31 cellular contexts compared by ENCODE assay signal in genomic region chr9:105232207-105232606, GRCh38. TPM values are rescaled to one million over a fixed set of nuclear protein-coding genes. Genes with fewer than 3 reads are reported as not detected.
A peak's percentile ranks its signal among the peaks of the same experiment; 100 is the strongest.
DNase-seq lines count a peak whose midpoint lies in the region; ATAC-seq, FAIRE-seq and TF ChIP-seq lines count a peak whose summit lies in the region.
"Had no signal": no experiment of that assay in that cellular context is flagged by ENCODE, and none has a peak within 500 bp of the region (broad histone marks: within the 10 kb centered on the region; RNA-seq: fewer than 3 reads in every experiment).

No MANE protein-coding gene starts in this region.

- H3K36me3 ChIP-seq in mucosa of descending colon (ENCODE audit: low read depth) = no peaks in the 10 kb centered on the region
- no peaks in the 10 kb centered on the region for H3K36me3 ChIP-seq in adrenal gland (replicated peaks in 1 of 2)
- H3K36me3 ChIP-seq: gastroesophageal sphincter, thyroid gland, vagina had no signal

- no peak overlapping the region for H3K27ac ChIP-seq in adrenal gland
- H3K27ac ChIP-seq: coronary artery, gastroesophageal sphincter, psoas muscle, thyroid gland, vagina had no signal

- H3K4me1 ChIP-seq in mucosa of descending colon (ENCODE audit: low read depth) = peaks cover 5% of the 10 kb centered on the region
- no peaks in the 10 kb centered on the region for H3K4me1 ChIP-seq in adrenal gland (replicated peaks in 1 of 2)
- H3K4me1 ChIP-seq: gastroesophageal sphincter, psoas muscle, thyroid gland, vagina had no signal

- FAIRE-seq in colon (lab: Jason Lieb, UNC) = peak; percentile 49
- FAIRE-seq: astrocyte, K562 had no signal

- TF ChIP-seq CTCF in mucosa of descending colon (IDR thresholded peaks at IDR 0.05) (no peak), adrenal gland (IDR thresholded peaks at IDR 0.05) (no peak)

- no peak overlapping the region for H3K4me3 ChIP-seq in mucosa of descending colon
- no peak overlapping the region for H3K4me3 ChIP-seq in adrenal gland
- H3K4me3 ChIP-seq: coronary artery, gastroesophageal sphincter, GM23338, K562, lung, psoas muscle, thyroid gland, vagina had no signal

- intact Hi-C loops in mucosa of descending colon (cut with DNase I, micrococcal nuclease) = no loop called here
- intact Hi-C loops in adrenal gland (cut with DNase I) = no loop called here

- peak; percentile 27 for DNase-seq in Daoy (ENCODE audit: low read depth)
- DNase-seq in LHCN-M2 (ENCODE audit: low read depth) = peak; percentile 58
- no peak for DNase-seq in mucosa of descending colon
- DNase-seq in iPS-NIHi7 (ENCODE audit: extremely low spot score) = no peak
- no peak for DNase-seq in adrenal gland
- DNase-seq in NCI-H128 (lab: John Stamatoyannopoulos, UW; ENCODE audit: unreplicated experiment) = no peak
- DNase-seq in NCI-H510A treated with DMSO at 0.1 percent for 48 hours (lab: John Stamatoyannopoulos, UW) = no peak
- DNase-seq: ACHN; activated CD4-positive, alpha-beta T cell treated with anti-CD3 and anti-CD28 coated beads for 48 hours; activated gamma-delta T cell; activated naive CD8-positive, alpha-beta T cell treated with anti-CD3 and anti-CD28 coated beads, Interleukin-2, amount 10 ng/mL, durations not matched to agents 7 days and 5 days; C1 segment of cervical spinal cord; DMS53; effector memory CD4-positive, alpha-beta T cell; erythroblast; GF-D8; NCI-H1436; NCI-H2081; NCI-H526 treated with DMSO at 0.1 percent for 48 hours; psoas muscle; stimulated activated CD4-positive, alpha-beta T cell treated with anti-CD3 and anti-CD28 coated beads, Interleukin-4, amount 100 ng/mL, for 24 hours; thyroid gland had no signal

- no peak for TF ChIP-seq POLR2A in adrenal gland (IDR thresholded peaks at IDR 0.05)

- ATAC-seq in mucosa of descending colon = peak; percentile 69
- ATAC-seq: gastroesophageal sphincter, GM23338, K562, Panc1, psoas muscle had no signal

- H3K9me3 ChIP-seq in mucosa of descending colon (no peaks in the 10 kb centered on the region), adrenal gland (replicated peaks in 1 of 3) (no peaks in the 10 kb centered on the region)
- H3K9me3 ChIP-seq: gastroesophageal sphincter, psoas muscle, thyroid gland, vagina had no signal

- H3K27me3 ChIP-seq in adrenal gland = no peaks in the 10 kb centered on the region
- H3K27me3 ChIP-seq: gastroesophageal sphincter, thyroid gland, vagina had no signal

RNA-seq across cellular contexts. Expression of gene SLC44A1, which starts 12.2 kb away (rescaled TPM):
- total RNA-seq in Daoy (2014; rRNA removed; shearing (Covaris generic)) = 30.7 and 33.3 TPM in 2 replicates
- total RNA-seq in LHCN-M2 (2014; rRNA removed) (30.5 and 32.0 TPM in 2 replicates), mucosa of descending colon (100 to 1,000 TPM in 2 of 3 donors, 10 to 100 TPM in 1; 85.1 to 183 (median 121) TPM), adrenal gland (10 to 100 TPM; 33.7 to 73.1 (median 44.1) TPM)
- 5.6 TPM for polyA plus RNA-seq in LHCN-M2 (2012)
- polyA plus RNA-seq in adrenal gland = 10 to 100 TPM in 1 of 3 donors, 1 to 10 TPM in 2; 6.8 to 21.6 (median 7.5) TPM

Comparison
In these comparisons a context has a peak if more than half of its experiments do, and no peak if none do; other contexts are left out.
1. DNase-seq: peak in Daoy (single experiment) and LHCN-M2 (single experiment); none in mucosa of descending colon (0 of 3), iPS-NIHi7 (single experiment), adrenal gland (0 of 7), NCI-H128 (single experiment) and NCI-H510A treated with DMSO at 0.1 percent for 48 hours (single experiment).